In the genomic region with DNA sequence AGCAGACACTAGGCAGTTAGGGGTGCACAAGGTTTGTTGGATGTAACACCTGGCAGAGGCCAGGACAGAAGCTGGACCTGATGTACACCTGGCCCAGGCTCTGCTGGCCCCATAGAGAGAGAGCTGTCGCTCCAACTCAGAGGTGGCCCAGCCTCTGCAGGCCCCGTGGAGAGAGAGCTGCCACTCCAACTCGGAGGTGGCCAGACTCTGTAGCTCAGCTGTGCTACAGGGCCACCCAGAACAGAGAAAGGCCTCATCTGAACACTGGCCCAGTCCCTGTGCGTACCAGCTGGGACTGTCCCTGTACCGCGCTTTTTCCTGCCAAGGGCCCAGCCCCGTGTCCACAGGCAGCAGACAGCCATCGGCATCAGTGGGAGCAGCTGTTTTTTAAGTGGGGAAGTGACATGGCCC, we compare ENCODE assay signal across 28 cellular contexts.
DNase-seq lines count a peak whose midpoint lies in the region; ATAC-seq, FAIRE-seq and TF ChIP-seq lines count a peak whose summit lies in the region.
"Had no signal": no experiment of that assay in that cellular context is flagged by ENCODE, and none has a peak within 500 bp of the region (broad histone marks: within the 10 kb centered on the region; RNA-seq: fewer than 3 reads in every experiment).

No MANE protein-coding gene starts in this region.

- TF ChIP-seq POLR2A in spleen (IDR thresholded peaks at IDR 0.05), result no peak

- H3K4me1 ChIP-seq in kidney (ENCODE audit: control insufficient read depth in 1 of 2, insufficient read depth in 1 of 2, low read depth in 1 of 2, low read length in 2 of 2) (no peaks in the 10 kb centered on the region), spleen (peaks cover 0 to 31% (median 3%) of the 10 kb centered on the region in 6 donors)
- H3K4me1 ChIP-seq: pancreas, stomach, tibial artery had no signal

- intact Hi-C loops in kidney (cut with DNase I) (no loop called here), spleen (cut with DNase I; ENCODE audit: low total_unique reads) (no loop called here), MCF 10A (cut with micrococcal nuclease) (no loop called here)

- H3K36me3 ChIP-seq in kidney (ENCODE audit: control insufficient read depth in 1 of 2, insufficient read depth in 2 of 2, low read length in 2 of 2) (no peaks in the 10 kb centered on the region), spleen (peaks cover 0 to 26% (median 0%) of the 10 kb centered on the region in 6 donors)
- H3K36me3 ChIP-seq: pancreas had no signal

- no peaks in the 10 kb centered on the region for H3K27me3 ChIP-seq in spleen (replicated peaks in 1 of 7)
- H3K27me3 ChIP-seq: hepatocyte, pancreas, stomach, tibial artery had no signal

- peaks cover 76% of the 10 kb centered on the region for H3K36me3 Mint-ChIP-seq in activated naive CD4-positive, alpha-beta T cell treated with anti-CD3 and anti-CD28 coated beads, Interleukin-2, amount 10 ng/mL, durations not matched to agents 7 days and 5 days
- H3K36me3 Mint-ChIP-seq in WTC11, result no peaks in the 10 kb centered on the region
- peaks cover 15% of the 10 kb centered on the region for H3K36me3 Mint-ChIP-seq in MCF 10A (ENCODE audit: insufficient read depth, unreplicated experiment)
- H3K36me3 Mint-ChIP-seq: natural killer cell had no signal

- peaks cover 89% of the 10 kb centered on the region for H3K4me1 Mint-ChIP-seq in activated naive CD4-positive, alpha-beta T cell treated with anti-CD3 and anti-CD28 coated beads, Interleukin-2, amount 10 ng/mL, durations not matched to agents 7 days and 5 days
- peaks cover 5% of the 10 kb centered on the region for H3K4me1 Mint-ChIP-seq in WTC11
- peaks cover 22% of the 10 kb centered on the region for H3K4me1 Mint-ChIP-seq in MCF 10A (ENCODE audit: insufficient read depth, unreplicated experiment)

- H3K27ac ChIP-seq in kidney (ENCODE audit: low read depth in 2 of 2, low read length in 2 of 2) (no peak overlapping the region), spleen (no peak overlapping the region)
- H3K27ac ChIP-seq: C4-2B, hepatocyte, pancreas, stomach, tibial artery, VCaP had no signal

- H3K4me3 Mint-ChIP-seq in activated naive CD4-positive, alpha-beta T cell treated with anti-CD3 and anti-CD28 coated beads, Interleukin-2, amount 10 ng/mL, durations not matched to agents 7 days and 5 days, result no peak overlapping the region
- H3K4me3 Mint-ChIP-seq in WTC11 (no peak overlapping the region), MCF 10A (ENCODE audit: unreplicated experiment) (no peak overlapping the region)
- H3K4me3 Mint-ChIP-seq: mesothelial cell of epicardium, natural killer cell had no signal

- H3K27me3 Mint-ChIP-seq in activated naive CD4-positive, alpha-beta T cell treated with anti-CD3 and anti-CD28 coated beads, Interleukin-2, amount 10 ng/mL, durations not matched to agents 7 days and 5 days, result no peaks in the 10 kb centered on the region
- H3K27me3 Mint-ChIP-seq in WTC11 (ENCODE audit: low read depth) (no peaks in the 10 kb centered on the region), MCF 10A (ENCODE audit: insufficient read depth, unreplicated experiment) (no peaks in the 10 kb centered on the region)

- CTCF ChIA-PET in activated naive CD4-positive, alpha-beta T cell treated with anti-CD3 and anti-CD28 coated beads, Interleukin-2, amount 10 ng/mL, durations not matched to agents 7 days and 5 days (lab: Charles Lee), result no interaction called here
- CTCF ChIA-PET in WTC11 (lab: Charles Lee) (interaction anchor here (1.8 kb wide), 1 partner anchor 44 kb away, joined by 4 read pairs; no protein-coding TSS in a partner anchor), MCF 10A (lab: Yijun Ruan, JAX) (no interaction called here)

- no peak for ATAC-seq in WTC11
- ATAC-seq: left lobe of liver, pancreas, right cardiac atrium had no signal

- no peak for DNase-seq in activated naive CD4-positive, alpha-beta T cell treated with anti-CD3 and anti-CD28 coated beads, Interleukin-2, amount 10 ng/mL, durations not matched to agents 7 days and 5 days
- DNase-seq in activated naive CD4-positive, alpha-beta T cell (lab: John Stamatoyannopoulos, UW), result no peak
- DNase-seq in WTC11 (ENCODE audit: low spot score), result no peak
- DNase-seq in kidney, result peak; percentile 66
- DNase-seq in spleen, result peak; percentile 60
- DNase-seq in MCF 10A (ENCODE audit: unreplicated experiment), result no peak
- DNase-seq in CD1c-positive myeloid dendritic cell (ENCODE audit: extremely low spot score), result no peak
- DNase-seq in central memory CD4-positive, alpha-beta T cell, result no peak
- DNase-seq: activated CD8-positive, alpha-beta memory T cell treated with anti-CD3 and anti-CD28 coated beads, Interleukin-2, amount 50 U/mL, for 48 hours; effector CD8-positive, alpha-beta T cell; foreskin fibroblast; natural killer cell; NCI-H1092; NCI-H187; NCI-H2171 treated with DMSO at 0.1 percent for 48 hours; NCI-H524; right cardiac atrium; stomach had no signal

- no peak overlapping the region for H3K9ac ChIP-seq in kidney (ENCODE audit: low read length in 2 of 2)

- FAIRE-seq in kidney (lab: Jason Lieb, UNC), result no peak
- FAIRE-seq: GM12891, H54, pancreas, RCC 7860 had no signal

- no TSS peak for BruUV-seq in MCF 10A (replicated peaks; lab: Mats Ljungman, UMichigan)

- no peaks in the 10 kb centered on the region for H3K9me3 ChIP-seq in kidney (ENCODE audit: control insufficient read depth in 1 of 2, low read length in 2 of 2)
- H3K9me3 ChIP-seq in spleen, result no peaks in the 10 kb centered on the region
- H3K9me3 ChIP-seq: pancreas, stomach, tibial artery had no signal

- no peak overlapping the region for H3K4me3 ChIP-seq in kidney (ENCODE audit: low read length in 2 of 2)
- no peak overlapping the region for H3K4me3 ChIP-seq in spleen
- H3K4me3 ChIP-seq: hepatocyte, pancreas, stomach, tibial artery had no signal

- POLR2A ChIA-PET in WTC11 (lab: Charles Lee) (interaction anchor here (0.6 to 1.0 kb wide), 3 partner anchors 10 to 399 kb away, joined by 3 to 6 read pairs (median 3); no protein-coding TSS in a partner anchor), MCF 10A (lab: Yijun Ruan, JAX) (interaction anchor here (1.0 kb wide), 1 partner anchor 55 kb away, joined by 3 read pairs; no protein-coding TSS in a partner anchor)

- peak overlapping the region; percentile 49 for H3K27ac Mint-ChIP-seq in activated naive CD4-positive, alpha-beta T cell treated with anti-CD3 and anti-CD28 coated beads, Interleukin-2, amount 10 ng/mL, durations not matched to agents 7 days and 5 days
- H3K27ac Mint-ChIP-seq in WTC11 (peak overlapping the region; percentile 57), MCF 10A (ENCODE audit: low read depth, unreplicated experiment) (no peak overlapping the region)
- H3K27ac Mint-ChIP-seq: mesothelial cell of epicardium, natural killer cell had no signal

- TF ChIP-seq CTCF in WTC11 (IDR thresholded peaks at IDR 0.05) (no peak), kidney (IDR thresholded peaks at IDR 0.05; ENCODE audit: borderline replicate concordance, extremely low read depth, insufficient read depth) (no peak), spleen (IDR thresholded peaks at IDR 0.05 in 8 of 11, conservative IDR thresholded peaks at IDR 0.05 in 3 of 11) (no peak), MCF 10A (IDR thresholded peaks at IDR 0.05; ENCODE audit: unreplicated experiment) (no peak)

- 75 to 94% (median 86%) methylated on average over 8 of the region's 8 CpGs for WGBS in spleen, 5 donors

- peaks cover 7% of the 10 kb centered on the region for H3K9me3 Mint-ChIP-seq in activated naive CD4-positive, alpha-beta T cell treated with anti-CD3 and anti-CD28 coated beads, Interleukin-2, amount 10 ng/mL, durations not matched to agents 7 days and 5 days
- no peaks in the 10 kb centered on the region for H3K9me3 Mint-ChIP-seq in WTC11
- H3K9me3 Mint-ChIP-seq in MCF 10A (ENCODE audit: unreplicated experiment), result no peaks in the 10 kb centered on the region
- H3K9me3 Mint-ChIP-seq: mesothelial cell of epicardium, natural killer cell had no signal

TF ChIP-seq in WTC11, 78 proteins besides CTCF, POLR2A, EP300 and RAD21 (continues in another document):
- TF ChIP-seq OVOL2 (CRISPR knock-in tag; IDR thresholded peaks at IDR 0.05; ENCODE audit: borderline replicate concordance) (no peak), MLX (CRISPR knock-in tag; IDR thresholded peaks at IDR 0.05) (no peak), SP1 (CRISPR knock-in tag; conservative IDR thresholded peaks at IDR 0.05) (no peak), ZNF232 (CRISPR knock-in tag; IDR thresholded peaks at IDR 0.05) (no peak), TEAD1 (CRISPR knock-in tag; IDR thresholded peaks at IDR 0.05) (no peak), USF1 (CRISPR knock-in tag; IDR thresholded peaks at IDR 0.05) (no peak), TP53 (CRISPR knock-in tag; IDR thresholded peaks at IDR 0.05) (no peak), ZMAT4 (CRISPR knock-in tag; IDR thresholded peaks at IDR 0.05) (no peak)

Comparison
In these comparisons a context has a peak if more than half of its experiments do, and no peak if none do; other contexts are left out.
1. DNase-seq: peak in kidney (single experiment) and spleen (single experiment); none in activated naive CD4-positive, alpha-beta T cell treated with anti-CD3 and anti-CD28 coated beads, Interleukin-2, amount 10 ng/mL, durations not matched to agents 7 days and 5 days (single experiment), activated naive CD4-positive, alpha-beta T cell (0 of 4), WTC11 (single experiment), MCF 10A (single experiment), CD1c-positive myeloid dendritic cell (single experiment) and central memory CD4-positive, alpha-beta T cell (single experiment).